In genomic region chr3:83195243-83195642, GRCh38 we compare ENCODE assay signal across 27 cellular contexts.
DNase-seq lines count a peak whose midpoint lies in the region; TF ChIP-seq lines count a peak whose summit lies in the region.
"Had no signal": no experiment of that assay in that cellular context is flagged by ENCODE, and none has a peak within 500 bp of the region (broad histone marks: within the 10 kb centered on the region; RNA-seq: fewer than 3 reads in every experiment).

No MANE protein-coding gene starts in this region.

- H2AFZ ChIP-seq in neural cell (ENCODE audit: low read depth, low read length), result peak overlapping the region; percentile 18

- no peaks in the 10 kb centered on the region for H3K36me3 ChIP-seq in neural cell (ENCODE audit: insufficient read depth, low read length)
- H3K36me3 ChIP-seq: BE2C; BLaER1; BLaER1 treated with 17β-estradiol and CSF1 and Interleukin-3, amounts not matched to agents 10 nM and 100 nM had no signal

- H4K20me1 ChIP-seq in neural cell (ENCODE audit: insufficient read depth), result no peaks in the 10 kb centered on the region
- H4K20me1 ChIP-seq: BLaER1; BLaER1 treated with 17β-estradiol and CSF1 and Interleukin-3, amounts not matched to agents 10 nM and 100 nM had no signal

- H3F3A ChIP-seq in neural cell (ENCODE audit: insufficient read depth, low read length, poor library complexity, severe bottlenecking), result no peaks in the 10 kb centered on the region

- DNase-seq in SHP77 treated with DMSO at 0.1 percent for 48 hours (lab: John Stamatoyannopoulos, UW), result no peak
- DNase-seq: 8988T; ACHN; AML-193; BE2C; C1 segment of cervical spinal cord; Caco-2; Calu3; CD4-positive, alpha-beta memory T cell; CD4-positive, alpha-beta T cell; CD4-positive, CD25-positive, alpha-beta regulatory T cell; CD8-positive, alpha-beta memory T cell; CD8-positive, alpha-beta T cell; COR-L47; DMS 273 treated with DMSO at 0.1 percent for 48 hours; DMS153; DMS53; DMS79; DMS79 treated with DMSO at 0.1 percent for 48 hours; DND-41; EL had no signal

- no peaks in the 10 kb centered on the region for H3K79me2 ChIP-seq in neural cell (replicated peaks; ENCODE audit: insufficient read depth, low read length)

- H3K9ac ChIP-seq in neural cell (ENCODE audit: low read length), result no peak overlapping the region
- H3K9ac ChIP-seq: BLaER1; BLaER1 treated with 17β-estradiol and CSF1 and Interleukin-3, amounts not matched to agents 10 nM and 100 nM had no signal

- no peaks in the 10 kb centered on the region for H3K9me3 ChIP-seq in neural cell (ENCODE audit: low read length)
- H3K9me3 ChIP-seq: A549; BE2C; BLaER1; BLaER1 treated with 17β-estradiol and CSF1 and Interleukin-3, amounts not matched to agents 10 nM and 100 nM; Caco-2 had no signal

- peak overlapping the region; percentile 45 for H3K27ac ChIP-seq in neural cell (ENCODE audit: low read length)
- H3K27ac ChIP-seq: 22Rv1; A549; BLaER1; BLaER1 treated with 17β-estradiol and CSF1 and Interleukin-3, amounts not matched to agents 10 nM and 100 nM; C4-2B had no signal

- no peaks in the 10 kb centered on the region for H3K9me2 ChIP-seq in neural cell (ENCODE audit: insufficient read depth, low read length)

- no peak for TF ChIP-seq CTCF in neural cell (IDR thresholded peaks at IDR 0.05; ENCODE audit: poor library complexity, severe bottlenecking)

- H3K4me3 ChIP-seq in neural cell (ENCODE audit: low read length), result no peak overlapping the region
- H3K4me3 ChIP-seq: A549; BLaER1; BLaER1 treated with 17β-estradiol and CSF1 and Interleukin-3, amounts not matched to agents 10 nM and 100 nM had no signal

- no peak for TF ChIP-seq RAD21 in neural cell (conservative IDR thresholded peaks at IDR 0.05)

- peak; percentile 77 for TF ChIP-seq EP300 in neural cell (conservative IDR thresholded peaks at IDR 0.05; ENCODE audit: poor library complexity, severe bottlenecking)

- no peaks in the 10 kb centered on the region for H3K27me3 ChIP-seq in neural cell (ENCODE audit: insufficient read depth, low read depth, low read length)
- H3K27me3 ChIP-seq: BE2C; BLaER1; BLaER1 treated with 17β-estradiol and CSF1 and Interleukin-3, amounts not matched to agents 10 nM and 100 nM had no signal

- no peak overlapping the region for H3K4me2 ChIP-seq in neural cell (ENCODE audit: low read length)
- H3K4me2 ChIP-seq: A549; BLaER1; BLaER1 treated with 17β-estradiol and CSF1 and Interleukin-3, amounts not matched to agents 10 nM and 100 nM had no signal

TF ChIP-seq in neural cell, 6 proteins besides CTCF, POLR2A, EP300 and RAD21:
- TF ChIP-seq MXI1 (conservative IDR thresholded peaks at IDR 0.05; ENCODE audit: poor library complexity, severe bottlenecking) (no peak), TAF1 (IDR thresholded peaks at IDR 0.05; ENCODE audit: low read depth) (no peak), REST (IDR thresholded peaks at IDR 0.05; ENCODE audit: borderline replicate concordance) (no peak), POLR2AphosphoS5 (IDR thresholded peaks at IDR 0.05) (peak; percentile 63), SMC3 (conservative IDR thresholded peaks at IDR 0.05; ENCODE audit: poor library complexity) (no peak), EZH2 (IDR thresholded peaks at IDR 0.05; ENCODE audit: borderline replicate concordance, insufficient read depth, low read length, poor library complexity, severe bottlenecking) (no peak)
